ENCODE assay signal across 1 cellular context in the genomic region with DNA sequence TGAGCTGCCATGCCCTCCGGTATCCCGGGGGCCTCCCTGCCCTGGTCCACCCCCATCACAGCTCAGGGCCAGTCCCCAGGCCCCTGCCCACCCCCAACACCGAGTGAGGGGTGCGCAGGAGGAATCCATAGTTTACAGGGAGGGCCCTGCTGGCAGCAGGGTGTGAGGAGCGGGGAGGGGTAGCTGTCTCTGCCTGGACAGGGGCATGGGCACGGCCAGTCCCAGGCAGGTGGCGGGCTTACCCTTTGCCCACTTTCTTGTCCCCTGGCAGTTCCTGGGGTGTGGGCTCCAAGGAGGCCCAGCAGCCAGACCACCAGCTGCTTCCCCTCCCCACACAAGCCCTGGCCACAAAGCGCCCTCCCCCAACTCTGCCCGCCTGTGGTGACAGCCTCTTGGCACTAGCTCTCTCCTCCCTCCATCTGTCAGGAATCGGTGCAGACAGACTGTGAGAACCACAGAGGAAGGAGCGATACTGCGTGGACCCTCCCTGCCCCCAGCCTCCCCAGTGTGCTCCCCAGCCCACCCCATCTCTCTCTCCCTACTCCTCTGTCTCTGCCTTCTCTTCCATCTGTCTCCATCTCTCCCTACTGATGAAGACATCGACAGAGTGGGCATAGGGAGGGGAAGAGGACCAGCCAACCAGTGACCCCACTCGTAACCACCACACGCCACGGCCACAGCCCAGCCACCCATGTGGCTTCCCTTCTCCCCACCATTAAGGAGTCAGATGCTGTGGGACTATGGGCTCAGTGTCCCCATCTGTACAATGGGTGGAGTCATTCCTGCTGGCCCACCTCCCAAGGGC.
TF ChIP-seq lines count a peak whose summit lies in the region.

No MANE protein-coding gene starts in this region.

TF ChIP-seq in GM12878, 131 proteins besides CTCF, POLR2A, EP300 and RAD21:
- TF ChIP-seq CHD2 (IDR thresholded peaks at IDR 0.05; ENCODE audit: borderline replicate concordance, low read depth, low read length) = no peak
- TF ChIP-seq NR2C1 (IDR thresholded peaks at IDR 0.05) = no peak
- TF ChIP-seq EED (IDR thresholded peaks at IDR 0.05; ENCODE audit: low read depth) = no peak
- TF ChIP-seq ZNF24 (IDR thresholded peaks at IDR 0.05) = no peak
- no peak for TF ChIP-seq TARDBP (IDR thresholded peaks at IDR 0.05; ENCODE audit: borderline replicate concordance)
- TF ChIP-seq PKNOX1 (IDR thresholded peaks at IDR 0.05) = no peak
- TF ChIP-seq ZNF217 (IDR thresholded peaks at IDR 0.05) = no peak
- no peak for TF ChIP-seq NBN (IDR thresholded peaks at IDR 0.05)
- TF ChIP-seq BHLHE40 (IDR thresholded peaks at IDR 0.05; ENCODE audit: borderline replicate concordance in 1 of 2, low read depth in 2 of 2, low read length in 1 of 2) = no peak
- TF ChIP-seq YY1 (IDR thresholded peaks at IDR 0.05; ENCODE audit: low read depth, low read length) = no peak
- no peak for TF ChIP-seq BMI1 (IDR thresholded peaks at IDR 0.05; ENCODE audit: borderline replicate concordance)
- TF ChIP-seq ATF3 (IDR thresholded peaks at IDR 0.05; ENCODE audit: borderline replicate concordance, extremely low read depth, low read depth, low read length) = no peak
- TF ChIP-seq ATF7 (IDR thresholded peaks at IDR 0.05; ENCODE audit: low read depth) = no peak
- TF ChIP-seq RCOR1 (conservative IDR thresholded peaks at IDR 0.05; ENCODE audit: low read depth, low read length) = no peak
- TF ChIP-seq BACH1 (IDR thresholded peaks at IDR 0.05; ENCODE audit: borderline replicate concordance) = no peak
- TF ChIP-seq PAX5 (IDR thresholded peaks at IDR 0.05; ENCODE audit: borderline replicate concordance, low read depth, low read length) = no peak
